ENCODE assay signal across 17 cellular contexts in the genomic region with DNA sequence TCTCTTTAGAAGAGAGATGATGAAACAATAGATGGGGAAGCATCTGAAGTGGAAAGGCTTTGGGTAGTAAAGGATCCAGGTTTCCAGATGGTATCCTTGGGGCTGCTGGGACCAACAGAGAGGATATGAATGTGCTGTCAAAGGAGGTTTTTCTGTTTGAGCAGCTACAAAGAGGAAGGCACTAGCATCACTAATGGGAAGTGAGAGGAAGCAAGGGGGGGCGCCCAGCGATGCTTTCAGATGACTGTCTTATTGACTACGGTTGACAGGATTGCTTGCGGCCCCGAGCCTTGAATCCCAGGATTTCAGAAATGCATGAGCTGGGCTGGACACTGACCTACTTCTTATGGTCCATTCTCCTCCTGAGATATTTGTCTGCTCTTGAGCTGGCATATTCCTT.
"Had no signal": no experiment of that assay in that cellular context is flagged by ENCODE, and none has a peak within 500 bp of the region (broad histone marks: within the 10 kb centered on the region; RNA-seq: fewer than 3 reads in every experiment).

No MANE protein-coding gene starts in this region.

- FAIRE-seq: keratinocyte had no signal

- DNase-seq: activated CD4-positive, alpha-beta T cell treated with anti-CD3 and anti-CD28 coated beads for 4 hours; activated CD4-positive, alpha-beta T cell treated with anti-CD3 and anti-CD28 coated beads, Interleukin-2, amount 50 U/mL, for 48 hours; activated CD4-positive, CD25-positive, alpha-beta regulatory T cell; activated CD8-positive, alpha-beta memory T cell treated with anti-CD3 and anti-CD28 coated beads, Interleukin-2, amount 50 U/mL, for 48 hours; activated naive CD4-positive, alpha-beta T cell treated with Interleukin-2 at 50 U/mL for 16 hours; activated naive CD8-positive, alpha-beta T cell treated with anti-CD3 and anti-CD28 coated beads for 36 hours; activated T-cell treated with anti-CD3 and anti-CD28 coated beads, Interleukin-2, amount 50 U/mL, for 48 hours; cerebellar nuclear complex; esophagus squamous epithelium; left ventricle myocardium inferior; midbrain; right cardiac atrium; stimulated activated CD4-positive, alpha-beta T cell treated with anti-CD3 and anti-CD28 coated beads, Interleukin-4, amount 100 ng/mL, for 24 hours; stimulated activated naive CD8-positive, alpha-beta T cell treated with anti-CD3 and anti-CD28 coated beads, Interleukin-15, Interleukin-2, amounts not matched to agents 100 U/mL and 50 U/mL, for 24 hours; thyroid gland had no signal

- ATAC-seq: natural killer cell treated with Interleukin-12 subunit alpha and Interleukin-12 subunit beta and Interleukin-15 and Interleukin-18, amount 100 ng/mL, for 72 hours; right cardiac atrium; stimulated activated naive CD8-positive, alpha-beta T cell treated with anti-CD3 and anti-CD28 coated beads, Interleukin-15, Interleukin-2, amounts not matched to agents 100 U/mL and 50 U/mL, for 24 hours had no signal
